ENCODE assay signal across 8 cellular contexts in genomic region chr6:75244063-75244575, GRCh38. TPM values are rescaled to one million over a fixed set of nuclear protein-coding genes. Genes with fewer than 3 reads are reported as not detected.
DNase-seq lines count a peak whose midpoint lies in the region; ATAC-seq and TF ChIP-seq lines count a peak whose summit lies in the region.

No MANE protein-coding gene starts in this region.

- peak overlapping the region; percentile 100 for H3K27ac Mint-ChIP-seq in Caco-2 (ENCODE audit: unreplicated experiment)
- peak overlapping the region; percentile 96 to 99 (median 99) for H3K27ac Mint-ChIP-seq in naive thymus-derived CD8-positive, alpha-beta T cell

- intact Hi-C loops in Caco-2 (cut with micrococcal nuclease; ENCODE audit: unreplicated experiment) = no loop called here
- intact Hi-C loops in OCI-LY7 (cut with micrococcal nuclease; ENCODE audit: unreplicated experiment) = loop anchor here (5.0 kb wide), 1 partner anchor 358 kb away; the partner anchor contains the start of gene SENP6

- no peaks in the 10 kb centered on the region for H3K27me3 Mint-ChIP-seq in Caco-2 (ENCODE audit: insufficient read depth, unreplicated experiment)
- peaks cover 0 to 18% (median 0%) of the 10 kb centered on the region in 5 donors for H3K27me3 Mint-ChIP-seq in naive thymus-derived CD8-positive, alpha-beta T cell

- no peaks in the 10 kb centered on the region for H4K20me1 ChIP-seq in OCI-LY7 (ENCODE audit: insufficient read depth, low read length)

- H3K36me3 ChIP-seq in Caco-2 (ENCODE audit: control insufficient read depth, insufficient read depth, low read length) (no peaks in the 10 kb centered on the region), OCI-LY7 (ENCODE audit: insufficient read depth, low read length) (peaks cover 30% of the 10 kb centered on the region)
- H3K36me3 ChIP-seq in effector memory CD4-positive, alpha-beta T cell (ENCODE audit: control insufficient read depth, insufficient read depth, low read length) = peaks cover 7% of the 10 kb centered on the region

- DNase-seq in Caco-2 (no peak), OCI-LY7 (ENCODE audit: low spot score) (no peak), NCI-H2081 treated with DMSO at 0.1 percent for 48 hours (lab: John Stamatoyannopoulos, UW) (no peak), NCI-H226 (no peak), H4 (ENCODE audit: low spot score) (no peak)
- no peak for DNase-seq in effector memory CD4-positive, alpha-beta T cell
- no peak for DNase-seq in naive thymus-derived CD8-positive, alpha-beta T cell

- H3K4me2 ChIP-seq in OCI-LY7 (ENCODE audit: low read length) = peak overlapping the region; percentile 79

- H3K9me3 Mint-ChIP-seq in Caco-2 (ENCODE audit: unreplicated experiment) = no peaks in the 10 kb centered on the region
- H3K9me3 Mint-ChIP-seq in naive thymus-derived CD8-positive, alpha-beta T cell = peaks cover 0 to 2% (median 0%) of the 10 kb centered on the region in 9 donors

- H3K4me1 ChIP-seq in Caco-2 (peaks cover 3% of the 10 kb centered on the region; the same call in 1 of the 2 replicates), OCI-LY7 (ENCODE audit: insufficient read depth, low read length, poor library complexity, severe bottlenecking) (peaks cover 13% of the 10 kb centered on the region)
- H3K4me1 ChIP-seq in effector memory CD4-positive, alpha-beta T cell (ENCODE audit: control insufficient read depth, insufficient read depth, low read length, poor library complexity, severe bottlenecking) = no peaks in the 10 kb centered on the region

- peaks cover 37% of the 10 kb centered on the region for H3K79me2 ChIP-seq in OCI-LY7 (ENCODE audit: insufficient read depth, low read depth, low read length)

- H3K36me3 Mint-ChIP-seq in Caco-2 (ENCODE audit: insufficient read depth, unreplicated experiment) = peaks cover 32% of the 10 kb centered on the region
- peaks cover 0 to 23% (median 7%) of the 10 kb centered on the region in 3 donors for H3K36me3 Mint-ChIP-seq in naive thymus-derived CD8-positive, alpha-beta T cell

- H3K9me2 ChIP-seq in OCI-LY7 (ENCODE audit: insufficient read depth, low read length) = no peaks in the 10 kb centered on the region

- H3K9me3 ChIP-seq in Caco-2 (no peaks in the 10 kb centered on the region), OCI-LY7 (ENCODE audit: low read length) (no peaks in the 10 kb centered on the region)
- H3K9me3 ChIP-seq in effector memory CD4-positive, alpha-beta T cell (ENCODE audit: control insufficient read depth, low read length) = no peaks in the 10 kb centered on the region

- H2AFZ ChIP-seq in OCI-LY7 (ENCODE audit: low read length) = peak overlapping the region; percentile 92

- ATAC-seq in GM21717 (IDR thresholded peaks at IDR 0.05; ENCODE audit: unreplicated experiment) = peak; percentile 16
- ATAC-seq in naive thymus-derived CD8-positive, alpha-beta T cell = peak in 1 of 2 donors; percentile 29

- no peak overlapping the region for H3K27ac ChIP-seq in OCI-LY7 (ENCODE audit: low read depth, low read length, poor library complexity, severe bottlenecking)
- peak overlapping the region; percentile 95 for H3K27ac ChIP-seq in effector memory CD4-positive, alpha-beta T cell (ENCODE audit: insufficient read depth, low read length, poor library complexity, severe bottlenecking)

- H3K27me3 ChIP-seq in Caco-2 (replicated peaks; ENCODE audit: control insufficient read depth, insufficient read depth, low read length) = no peaks in the 10 kb centered on the region
- H3K27me3 ChIP-seq in effector memory CD4-positive, alpha-beta T cell (replicated peaks; ENCODE audit: control insufficient read depth, insufficient read depth, low read length, poor library complexity, severe bottlenecking) = no peaks in the 10 kb centered on the region

- no peak for TF ChIP-seq CTCF in Caco-2 (IDR thresholded peaks at IDR 0.05; ENCODE audit: insufficient read depth in 1 of 2, low read depth in 1 of 2, low read length in 1 of 2, severe bottlenecking in 1 of 2, unreplicated experiment in 1 of 2)
- TF ChIP-seq CTCF in OCI-LY7 (conservative IDR thresholded peaks at IDR 0.05; ENCODE audit: low read length) = no peak

- BruUV-seq in Caco-2 (replicated peaks; lab: Mats Ljungman, UMichigan) (TSS peak; percentile 98), OCI-LY7 (replicated peaks; lab: Mats Ljungman, UMichigan) (TSS peak; percentile 99)

- POLR2A ChIA-PET in Caco-2 (lab: Charles Lee) (interaction anchor here (0.5 to 1.0 kb wide), 5 partner anchors 18 to 1590 kb away, joined by 4 to 6 read pairs (median 4); partner anchors contain the start of genes SENP6, SLC17A5 and TMEM30A), OCI-LY7 (lab: Charles Lee) (interaction anchor here (0.8 to 2.0 kb wide), 13 partner anchors 9 to 358 kb away, joined by 3 to 13 read pairs (median 6); partner anchors contain the start of genes SENP6 and TMEM30A)
- POLR2A ChIA-PET in naive thymus-derived CD8-positive, alpha-beta T cell (lab: Charles Lee) = interaction anchor here (0.9 to 3.1 kb wide), 6 partner anchors 11 to 1590 kb away, joined by 4 to 30 read pairs (median 8); partner anchors contain the start of genes SENP6, SLC17A5 and TMEM30A

- peak overlapping the region; percentile 99 for H3K4me3 Mint-ChIP-seq in Caco-2 (ENCODE audit: unreplicated experiment)
- H3K4me3 Mint-ChIP-seq in naive thymus-derived CD8-positive, alpha-beta T cell = peak overlapping the region; percentile 96 to 100 (median 98)

- H3K4me1 Mint-ChIP-seq in Caco-2 (ENCODE audit: low read depth, unreplicated experiment) = no peaks in the 10 kb centered on the region
- H3K4me1 Mint-ChIP-seq in naive thymus-derived CD8-positive, alpha-beta T cell = peaks cover 6 to 39% (median 29%) of the 10 kb centered on the region in 4 donors

- CTCF ChIA-PET in Caco-2 (lab: Charles Lee) = interaction anchor here (1.2 to 1.4 kb wide), 2 partner anchors 281 to 358 kb away, joined by 3 to 4 read pairs; no protein-coding TSS in a partner anchor
- CTCF ChIA-PET in OCI-LY7 (lab: Charles Lee; ENCODE audit: unreplicated experiment) = interaction anchor here (1.3 kb wide), 1 partner anchor 40 kb away, joined by 5 read pairs; no protein-coding TSS in a partner anchor

- peak overlapping the region; percentile 54 for H3K4me3 ChIP-seq in Caco-2 (ENCODE audit: low read depth, low read length)
- H3K4me3 ChIP-seq in OCI-LY7 (ENCODE audit: low read depth, low read length, poor library complexity, severe bottlenecking) = peak overlapping the region; percentile 97
- H3K4me3 ChIP-seq in effector memory CD4-positive, alpha-beta T cell (ENCODE audit: insufficient read depth, low read depth, low read length, poor library complexity, severe bottlenecking) = peak overlapping the region; percentile 95

RNA-seq across cellular contexts. Expression of gene COX7A2, which starts 0.5 kb away (rescaled TPM):
- total RNA-seq in Caco-2 (2022) (381 and 385 TPM in 2 replicates), OCI-LY7 (2022) (403 and 421 TPM in 2 replicates)
- 133 and 210 TPM in 2 replicates for total RNA-seq in OCI-LY7 (2014; rRNA removed; shearing (Covaris generic))
- 100 to 1,000 TPM; 198 to 213 TPM for total RNA-seq in naive thymus-derived CD8-positive, alpha-beta T cell
- 1,000 to 10,000 TPM in 1 of 3 donors, 100 to 1,000 TPM in 2; 788 to 1,025 (median 870) TPM for polyA plus RNA-seq in naive thymus-derived CD8-positive, alpha-beta T cell
- 526 and 652 TPM in 2 replicates for total RNA-seq in H4 (2014; rRNA removed; shearing (Covaris generic))

RNA-seq across cellular contexts. Expression of gene COL12A1, which starts 38.3 kb away (rescaled TPM):
- total RNA-seq in Caco-2 (2022) (61.8 and 68.0 TPM in 2 replicates), OCI-LY7 (2022) (not detected in 2 replicates)
- total RNA-seq in OCI-LY7 (2014; rRNA removed; shearing (Covaris generic)) = not detected in 2 replicates
- not detected for total RNA-seq in naive thymus-derived CD8-positive, alpha-beta T cell
- not detected for polyA plus RNA-seq in naive thymus-derived CD8-positive, alpha-beta T cell
- total RNA-seq in H4 (2014; rRNA removed; shearing (Covaris generic)) = 247 and 272 TPM in 2 replicates

RNA-seq across cellular contexts. Expression of gene TMEM30A, which starts 40.5 kb away (rescaled TPM):
- 55.8 and 58.9 TPM in 2 replicates for total RNA-seq in Caco-2 (2022)
- total RNA-seq in OCI-LY7 (2014; rRNA removed; shearing (Covaris generic)) = 16.4 and 18.2 TPM in 2 replicates
- total RNA-seq in OCI-LY7 (2022) = 31.2 and 32.1 TPM in 2 replicates
- 10 to 100 TPM; 67.2 to 68.3 TPM for total RNA-seq in naive thymus-derived CD8-positive, alpha-beta T cell
- polyA plus RNA-seq in naive thymus-derived CD8-positive, alpha-beta T cell = 10 to 100 TPM; 36.8 to 50.9 (median 37.8) TPM
- 132 and 152 TPM in 2 replicates for total RNA-seq in H4 (2014; rRNA removed; shearing (Covaris generic))

Comparison
In these comparisons a context has a peak if more than half of its experiments do, and no peak if none do; other contexts are left out.
1. RNA of gene COL12A1, which starts 38.3 kb away (total RNA-seq): 247 to 272 TPM in H4 and 61.8 to 68.0 TPM in Caco-2; not detected in OCI-LY7 and not detected in naive thymus-derived CD8-positive, alpha-beta T cell; every median in the first group is over 10 times any median in the second.
2. Peak in every context shown above with its lines, with median percentiles within 50 percentile points of each other: H3K4me3 ChIP-seq.